ENCODE assay signal across 13 cellular contexts in genomic region chr12:101713059-101713682, GRCh38. TPM values are rescaled to one million over a fixed set of nuclear protein-coding genes. Genes with fewer than 3 reads are reported as not detected.
DNase-seq lines count a peak whose midpoint lies in the region; ATAC-seq and TF ChIP-seq lines count a peak whose summit lies in the region.
"Had no signal": no experiment of that assay in that cellular context is flagged by ENCODE, and none has a peak within 500 bp of the region (broad histone marks: within the 10 kb centered on the region; RNA-seq: fewer than 3 reads in every experiment).

No MANE protein-coding gene starts in this region.

- CTCF ChIA-PET in PC-3 (lab: Charles Lee) = interaction anchor here (0.6 kb wide), 1 partner anchor 11 kb away, joined by 3 read pairs; no protein-coding TSS in a partner anchor

- no peaks in the 10 kb centered on the region for H3K9me2 ChIP-seq in PC-3 (replicated peaks; ENCODE audit: low read length)

- no peak overlapping the region for H2AFZ ChIP-seq in PC-3 (ENCODE audit: low read length)

- H3K27ac ChIP-seq in adrenal gland (peak overlapping the region; percentile 16 to 81 (median 56)), transverse colon (peak overlapping the region; percentile 68 to 75 (median 71)), PC-3 (ENCODE audit: low read length) (no peak overlapping the region)
- H3K27ac ChIP-seq: RWPE1 had no signal

- no peak for TF ChIP-seq EP300 in transverse colon (IDR thresholded peaks at IDR 0.05; ENCODE audit: low read depth)

- TF ChIP-seq POLR2A in adrenal gland (IDR thresholded peaks at IDR 0.05) (peak in 1 of 2 donors; percentile 50), transverse colon (IDR thresholded peaks at IDR 0.05) (no peak)

- H3K4me2 ChIP-seq in PC-3 (ENCODE audit: low read length) = no peak overlapping the region

- ATAC-seq in PC-3 = no peak
- ATAC-seq in HG02884 (IDR thresholded peaks at IDR 0.05; ENCODE audit: unreplicated experiment) = no peak

- peak overlapping the region; percentile 24 for H3K27ac Mint-ChIP-seq in neural crest cell (ENCODE audit: unreplicated experiment)
- H3K27ac Mint-ChIP-seq: activated naive CD8-positive, alpha-beta T cell had no signal

- H3K27me3 ChIP-seq in adrenal gland (no peaks in the 10 kb centered on the region), transverse colon (no peaks in the 10 kb centered on the region), PC-3 (ENCODE audit: low read length) (no peaks in the 10 kb centered on the region)

- no peaks in the 10 kb centered on the region for H3F3A ChIP-seq in PC-3 (ENCODE audit: low read length, unreplicated experiment)

- H3K36me3 Mint-ChIP-seq in neural crest cell (ENCODE audit: low read depth) = no peaks in the 10 kb centered on the region

- in situ Hi-C loops in transverse colon (cut with MboI; ENCODE audit: low pct_ligation_motif_present in 1 of 4, low pct_unique_long_range_greater_than_20kb in 1 of 4, low sequenced_read_pairs in 3 of 4) = no loop called here

- peaks cover 13% of the 10 kb centered on the region for H3K79me2 ChIP-seq in PC-3 (ENCODE audit: low read length)

- no peaks in the 10 kb centered on the region for H3K27me3 Mint-ChIP-seq in neural crest cell (ENCODE audit: low read depth)
- H3K27me3 Mint-ChIP-seq: activated naive CD8-positive, alpha-beta T cell had no signal

- 21 to 26% (median 24%) methylated on average over 5 of the region's 5 CpGs for WGBS in adrenal gland, 4 donors
- 27 to 41% methylated on average over 4 to 5 of the region's 5 CpGs for WGBS in transverse colon (ENCODE audit: low coverage in 1 of 2), 2 donors

- H3K4me1 ChIP-seq in adrenal gland (replicated peaks in 1 of 2) = peaks cover 13 to 53% of the 10 kb centered on the region in 2 donors
- H3K4me1 ChIP-seq in transverse colon = peaks cover 6 to 49% (median 33%) of the 10 kb centered on the region in 4 donors
- H3K4me1 ChIP-seq in PC-3 (ENCODE audit: insufficient read depth, low read length) = no peaks in the 10 kb centered on the region

- no TSS peak for BruUV-seq in PC-3 (replicated peaks; lab: Mats Ljungman, UMichigan)

- intact Hi-C loops in adrenal gland (cut with DNase I) (no loop called here), cardiac septum (cut with DNase I) (no loop called here), transverse colon (cut with DNase I; ENCODE audit: low total_unique reads) (no loop called here), PC-3 (cut with micrococcal nuclease) (no loop called here)

- H3K9ac ChIP-seq in PC-3 (ENCODE audit: low read length) = no peak overlapping the region

- POLR2A ChIA-PET in PC-3 (lab: Charles Lee; ENCODE audit: unreplicated experiment) = no interaction called here

- no peaks in the 10 kb centered on the region for H3K9me3 Mint-ChIP-seq in neural crest cell

- peak overlapping the region; percentile 3 for H3K4me3 Mint-ChIP-seq in neural crest cell
- H3K4me3 Mint-ChIP-seq: activated naive CD8-positive, alpha-beta T cell had no signal

- peak; percentile 47 to 76 (median 69) for DNase-seq in adrenal gland
- DNase-seq in cardiac septum (ENCODE audit: low spot score) = peak; percentile 76
- DNase-seq in neural crest cell (ENCODE audit: low read depth, low spot score) = no peak
- DNase-seq in transverse colon = peak; percentile 56
- no peak for DNase-seq in RKO (ENCODE audit: low spot score)
- DNase-seq in PC-3 = no peak
- DNase-seq in activated CD4-positive, CD25-positive, alpha-beta regulatory T cell treated with anti-CD3 and anti-CD28 coated beads, Interleukin-2, amount 50 U/mL, for 72 hours = no peak
- DNase-seq: activated CD4-positive, alpha-beta T cell treated with anti-CD3 and anti-CD28 coated beads for 48 hours; NCI-H187 treated with DMSO at 0.1 percent for 48 hours had no signal

- H3K4me3 ChIP-seq in adrenal gland (peak overlapping the region in 1 of 4 donors; percentile 15), transverse colon (peak overlapping the region in 1 of 4 donors; percentile 19), PC-3 (ENCODE audit: low read length) (no peak overlapping the region)
- H3K4me3 ChIP-seq: HAP-1 had no signal

- H3K36me3 ChIP-seq in adrenal gland (replicated peaks in 1 of 2) (no peaks in the 10 kb centered on the region), transverse colon (no peaks in the 10 kb centered on the region), PC-3 (ENCODE audit: low read depth, low read length) (no peaks in the 10 kb centered on the region)

- peaks cover 17% of the 10 kb centered on the region for H3K4me1 Mint-ChIP-seq in neural crest cell

- peaks cover 0 to 5% (median 0%) of the 10 kb centered on the region in 3 donors for H3K9me3 ChIP-seq in adrenal gland (replicated peaks in 1 of 3)
- H3K9me3 ChIP-seq in transverse colon = no peaks in the 10 kb centered on the region
- no peaks in the 10 kb centered on the region for H3K9me3 ChIP-seq in PC-3 (ENCODE audit: low read length)
- H3K9me3 ChIP-seq: HAP-1 had no signal

- peaks cover 4% of the 10 kb centered on the region; the same call in 1 of the 2 replicates for H4K20me1 ChIP-seq in PC-3 (ENCODE audit: low read length)

- TF ChIP-seq CTCF in adrenal gland (IDR thresholded peaks at IDR 0.05) (no peak), neural crest cell (conservative IDR thresholded peaks at IDR 0.05) (no peak), transverse colon (IDR thresholded peaks at IDR 0.05) (no peak), PC-3 (conservative IDR thresholded peaks at IDR 0.05; ENCODE audit: low read depth, low read length) (no peak)

RNA-seq across cellular contexts. Expression of gene CHPT1, which starts 15.7 kb away (rescaled TPM):
- total RNA-seq in adrenal gland = 100 to 1,000 TPM in 3 of 8 donors, 10 to 100 TPM in 5; 70.9 to 190 (median 90.6) TPM
- 100 to 1,000 TPM in 1 of 3 donors, 10 to 100 TPM in 2; 20.4 to 143 (median 34.4) TPM for polyA plus RNA-seq in adrenal gland
- 86.1 TPM for total RNA-seq in cardiac septum
- total RNA-seq in neural crest cell = 20.7 and 22.7 TPM in 2 replicates
- total RNA-seq in transverse colon = 100 to 1,000 TPM; 114 to 215 (median 138) TPM
- total RNA-seq in PC-3 (2014; rRNA removed) = 55.3 and 56.2 TPM in 2 replicates

RNA-seq across cellular contexts. Expression of gene SYCP3, which starts 26.1 kb away (rescaled TPM):
- total RNA-seq in adrenal gland (under 1 TPM in 1 of 8 donors, not detected in 7; 0.20 TPM), cardiac septum (not detected), neural crest cell (0.36 TPM in 1 of 2 replicates, not detected in the other), transverse colon (under 1 TPM in 1 of 4 donors, not detected in 3; 0.16 TPM), PC-3 (2014; rRNA removed) (not detected in 2 replicates)
- under 1 TPM in 2 of 3 donors, not detected in 1; 0.16 to 0.37 TPM for polyA plus RNA-seq in adrenal gland

Comparison
In these comparisons a context has a peak if more than half of its experiments do, and no peak if none do; other contexts are left out.
1. DNase-seq: peak in adrenal gland (7 of 7), cardiac septum (single experiment) and transverse colon (single experiment); none in neural crest cell (single experiment), RKO (single experiment), PC-3 (single experiment) and activated CD4-positive, CD25-positive, alpha-beta regulatory T cell treated with anti-CD3 and anti-CD28 coated beads, Interleukin-2, amount 50 U/mL, for 72 hours (single experiment).